18 cellular contexts compared by ENCODE assay signal in the genomic region with DNA sequence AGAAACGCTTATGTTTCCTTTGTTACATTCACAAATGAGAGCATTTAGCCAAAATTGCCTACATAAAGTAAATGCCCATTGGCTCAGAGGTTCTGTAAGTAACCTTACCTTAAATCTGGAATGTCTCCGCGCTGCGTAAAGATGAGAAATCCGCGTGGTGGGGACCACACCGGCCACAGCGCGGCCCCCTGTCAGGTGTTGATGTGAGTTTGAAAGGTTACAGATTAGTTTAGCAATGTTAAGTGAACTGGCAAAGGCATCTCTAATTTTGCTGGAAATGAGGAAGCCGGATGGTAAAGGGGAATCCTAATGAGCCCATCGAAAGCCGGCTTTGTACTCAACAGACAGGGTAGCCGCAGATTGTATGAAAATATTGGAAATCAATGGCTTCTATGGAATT. TPM values are rescaled to one million over a fixed set of nuclear protein-coding genes. Genes with fewer than 3 reads are reported as not detected.
"Had no signal": no experiment of that assay in that cellular context is flagged by ENCODE, and none has a peak within 500 bp of the region (broad histone marks: within the 10 kb centered on the region; RNA-seq: fewer than 3 reads in every experiment).

No MANE protein-coding gene starts in this region.

- DNase-seq: effector memory CD8-positive, alpha-beta T cell; heart right ventricle; hypothalamus; kidney glomerular epithelial cell; mesendoderm; naive B cell; ovary; right lobe of liver; stimulated activated CD4-positive, alpha-beta T cell treated with anti-CD3 and anti-CD28 coated beads, Interleukin-4, amount 100 ng/mL, for 24 hours; tibial artery; uterus had no signal

- H3K27ac Mint-ChIP-seq: dendritic cell treated with granulocyte-macrophage colony-stimulating factor and Interleukin-4, amounts not matched to agents 40 ng/mL and 50 ng/mL, for 4 days; effector memory CD8-positive, alpha-beta T cell; progenitor cell of endocrine pancreas; stimulated activated memory B cell treated with anti-CD40 and anti-IgM and Interleukin-4, amounts not matched to agents 10 μg/mL and 1 μg/mL and 100 μg/mL, for 72 hours; stimulated activated naive CD8-positive, alpha-beta T cell treated with anti-CD3 and anti-CD28 coated beads, Interleukin-15, Interleukin-2, amounts not matched to agents 100 ng/mL and 50 ng/mL, for 24 hours had no signal

- H3K4me3 Mint-ChIP-seq: dendritic cell treated with granulocyte-macrophage colony-stimulating factor and Interleukin-4, amounts not matched to agents 40 ng/mL and 50 ng/mL, for 4 days; effector memory CD8-positive, alpha-beta T cell; naive B cell; stimulated activated memory B cell treated with anti-CD40 and anti-IgM and Interleukin-4, amounts not matched to agents 10 μg/mL and 1 μg/mL and 100 μg/mL, for 72 hours; stimulated activated naive CD8-positive, alpha-beta T cell treated with anti-CD3 and anti-CD28 coated beads, Interleukin-15, Interleukin-2, amounts not matched to agents 100 ng/mL and 50 ng/mL, for 24 hours had no signal

- H3K9me3 Mint-ChIP-seq: effector memory CD8-positive, alpha-beta T cell; stimulated activated memory B cell treated with anti-CD40 and anti-IgM and Interleukin-4, amounts not matched to agents 10 μg/mL and 1 μg/mL and 100 μg/mL, for 72 hours; stimulated activated naive CD8-positive, alpha-beta T cell treated with anti-CD3 and anti-CD28 coated beads, Interleukin-15, Interleukin-2, amounts not matched to agents 100 ng/mL and 50 ng/mL, for 24 hours had no signal

- H3K4me1 Mint-ChIP-seq: naive B cell; stimulated activated memory B cell treated with anti-CD40 and anti-IgM and Interleukin-4, amounts not matched to agents 10 μg/mL and 1 μg/mL and 100 μg/mL, for 72 hours had no signal

- ATAC-seq: effector memory CD8-positive, alpha-beta T cell; heart right ventricle; right lobe of liver had no signal

- H3K36me3 Mint-ChIP-seq: naive B cell; stimulated activated memory B cell treated with anti-CD40 and anti-IgM and Interleukin-4, amounts not matched to agents 10 μg/mL and 1 μg/mL and 100 μg/mL, for 72 hours had no signal

RNA-seq across cellular contexts. Expression of a gene that starts 11.8 kb away (rescaled TPM):
- total RNA-seq: endothelial cell of umbilical vein, liver, lung microvascular endothelial cell, right lobe of liver had no signal
